ENCODE assay signal across 1 cellular context in genomic region chr17:49944451-49944850, GRCh38.
TF ChIP-seq lines count a peak whose summit lies in the region.

No MANE protein-coding gene starts in this region.

TF ChIP-seq in HepG2, 621 proteins besides CTCF, POLR2A, EP300 and RAD21:
- TF ChIP-seq EZH2 (conservative IDR thresholded peaks at IDR 0.05; ENCODE audit: low read depth, low read length) (0 out of 2 replicates have a peak, but pooled peaks have one; percentile 53), KDM3A (CRISPR knock-in tag; IDR thresholded peaks at IDR 0.05; ENCODE audit: low read depth) (no peak), ELK4 (CRISPR knock-in tag; IDR thresholded peaks at IDR 0.05; ENCODE audit: borderline replicate concordance) (no peak)
